ENCODE assay signal across 10 cellular contexts in genomic region chr6:54222217-54222616, GRCh38.
"Had no signal": no experiment of that assay in that cellular context is flagged by ENCODE, and none has a peak within 500 bp of the region (broad histone marks: within the 10 kb centered on the region; RNA-seq: fewer than 3 reads in every experiment).

No MANE protein-coding gene starts in this region.

- H3K9ac ChIP-seq: GM23248 had no signal

- FAIRE-seq: H1 had no signal

- H3K9me3 ChIP-seq: HAP-1 had no signal

- H3K36me3 ChIP-seq: HAP-1 had no signal

- H3K4me3 ChIP-seq: GM23248, GM23338, HAP-1 had no signal

- H3K27ac ChIP-seq: GM23248 had no signal

- H3K4me2 ChIP-seq: GM23338 had no signal

- H3K4me1 ChIP-seq: HAP-1 had no signal

- ATAC-seq: GM23338, HCT116 had no signal

- H2AFZ ChIP-seq: GM23248, GM23338 had no signal

- DNase-seq: GM23248, GOT3, H7, H9, HCEC 1CT, HFFc6 had no signal
